ENCODE assay signal across 1 cellular context in the genomic region with DNA sequence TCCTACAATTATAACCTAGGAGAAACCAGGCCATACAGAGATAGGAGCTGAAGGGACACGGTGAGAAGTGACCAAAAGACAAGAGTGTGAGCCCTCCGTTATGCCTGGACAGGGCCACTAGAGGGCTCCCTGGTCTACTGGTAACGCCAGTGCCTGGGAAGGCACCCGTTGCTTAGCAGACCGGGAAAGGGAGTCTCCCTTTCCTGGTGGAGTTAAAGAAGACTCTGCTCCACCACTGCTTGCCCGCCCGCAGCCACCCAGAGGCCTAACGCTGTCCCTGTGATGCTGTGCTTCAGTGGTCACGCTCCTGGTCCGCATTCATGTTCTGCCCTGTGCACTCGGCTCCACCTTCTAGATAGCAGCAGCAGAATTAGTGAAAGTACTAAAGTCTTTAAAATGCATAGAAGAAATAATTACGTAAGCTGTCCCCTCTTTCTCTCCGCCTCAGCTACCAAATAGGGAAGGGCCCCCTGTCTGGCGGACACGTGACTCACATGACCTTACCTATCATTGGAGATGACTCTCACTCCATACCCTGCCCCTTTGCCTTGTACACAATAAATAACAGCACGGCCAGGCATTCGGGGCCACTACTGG.
TF ChIP-seq lines count a peak whose summit lies in the region.

No MANE protein-coding gene starts in this region.

TF ChIP-seq in HepG2, 621 proteins besides CTCF, POLR2A, EP300 and RAD21 (continued from another document and continues in another):
- TF ChIP-seq, protein P1, sequence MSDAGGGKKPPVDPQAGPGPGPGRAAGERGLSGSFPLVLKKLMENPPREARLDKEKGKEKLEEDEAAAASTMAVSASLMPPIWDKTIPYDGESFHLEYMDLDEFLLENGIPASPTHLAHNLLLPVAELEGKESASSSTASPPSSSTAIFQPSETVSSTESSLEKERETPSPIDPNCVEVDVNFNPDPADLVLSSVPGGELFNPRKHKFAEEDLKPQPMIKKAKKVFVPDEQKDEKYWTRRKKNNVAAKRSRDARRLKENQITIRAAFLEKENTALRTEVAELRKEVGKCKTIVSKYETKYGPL (CRISPR knock-in tag; IDR thresholded peaks at IDR 0.05), result no peak
- TF ChIP-seq, protein P2, sequence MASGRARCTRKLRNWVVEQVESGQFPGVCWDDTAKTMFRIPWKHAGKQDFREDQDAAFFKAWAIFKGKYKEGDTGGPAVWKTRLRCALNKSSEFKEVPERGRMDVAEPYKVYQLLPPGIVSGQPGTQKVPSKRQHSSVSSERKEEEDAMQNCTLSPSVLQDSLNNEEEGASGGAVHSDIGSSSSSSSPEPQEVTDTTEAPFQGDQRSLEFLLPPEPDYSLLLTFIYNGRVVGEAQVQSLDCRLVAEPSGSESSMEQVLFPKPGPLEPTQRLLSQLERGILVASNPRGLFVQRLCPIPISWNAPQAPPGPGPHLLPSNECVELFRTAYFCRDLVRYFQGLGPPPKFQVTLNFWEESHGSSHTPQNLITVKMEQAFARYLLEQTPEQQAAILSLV (CRISPR knock-in tag; IDR thresholded peaks at IDR 0.05; ENCODE audit: borderline replicate concordance), result no peak
- TF ChIP-seq HES4 (CRISPR knock-in tag; IDR thresholded peaks at IDR 0.05; ENCODE audit: borderline replicate concordance) (no peak), FOSL1 (CRISPR knock-in tag; IDR thresholded peaks at IDR 0.05; ENCODE audit: borderline replicate concordance) (no peak), TCF7L2 (IDR thresholded peaks at IDR 0.05; ENCODE audit: low read depth, low read length) (no peak), ZNF441 (CRISPR knock-in tag; IDR thresholded peaks at IDR 0.05; ENCODE audit: borderline replicate concordance) (peak; percentile 73), SCMH1 (CRISPR knock-in tag; IDR thresholded peaks at IDR 0.05; ENCODE audit: borderline replicate concordance) (no peak), GATAD2A (CRISPR knock-in tag; IDR thresholded peaks at IDR 0.05) (0 out of 2 replicates have a peak, but pooled peaks have one; percentile 43), SP5 (CRISPR knock-in tag; IDR thresholded peaks at IDR 0.05; ENCODE audit: borderline replicate concordance, low read depth) (no peak), JUND (CRISPR knock-in tag; IDR thresholded peaks at IDR 0.05) (no peak), ZNF547 (CRISPR knock-in tag; IDR thresholded peaks at IDR 0.05) (no peak), SETDB1 (CRISPR knock-in tag; IDR thresholded peaks at IDR 0.05; ENCODE audit: borderline replicate concordance) (no peak), BHLHE40 (IDR thresholded peaks at IDR 0.05; ENCODE audit: low read length) (no peak), ZNF24 (IDR thresholded peaks at IDR 0.05) (no peak), HNRNPH1 (optimal IDR thresholded peaks at IDR 0.05; ENCODE audit: low read depth, low read length) (no peak), SIN3B (IDR thresholded peaks at IDR 0.05; ENCODE audit: low read length) (no peak), KMT2B (CRISPR knock-in tag; IDR thresholded peaks at IDR 0.05) (no peak), ZNF792 (CRISPR knock-in tag; IDR thresholded peaks at IDR 0.05) (peak; percentile 32; the same call in 1 of the 2 replicates), KDM5B (CRISPR knock-in tag; IDR thresholded peaks at IDR 0.05; ENCODE audit: borderline replicate concordance) (no peak), SMAD9 (CRISPR knock-in tag; IDR thresholded peaks at IDR 0.05) (no peak), ZNF292 (CRISPR knock-in tag; IDR thresholded peaks at IDR 0.05; ENCODE audit: borderline replicate concordance, low read depth) (0 out of 2 replicates have a peak, but pooled peaks have one; percentile 27), ZNF790 (CRISPR knock-in tag; IDR thresholded peaks at IDR 0.05; ENCODE audit: borderline replicate concordance) (no peak), ZBTB1 (CRISPR knock-in tag; IDR thresholded peaks at IDR 0.05; ENCODE audit: borderline replicate concordance) (no peak), SMARCC2 (IDR thresholded peaks at IDR 0.05) (no peak), PCBP1 (IDR thresholded peaks at IDR 0.05; ENCODE audit: borderline replicate concordance, low read depth, low read length) (no peak), NKX3-1 (CRISPR knock-in tag; IDR thresholded peaks at IDR 0.05) (no peak), MIER2 (CRISPR knock-in tag; IDR thresholded peaks at IDR 0.05) (no peak), DMAP1 (CRISPR knock-in tag; IDR thresholded peaks at IDR 0.05) (no peak), ZNF235 (CRISPR knock-in tag; IDR thresholded peaks at IDR 0.05; ENCODE audit: borderline replicate concordance) (no peak), RBM22 (optimal IDR thresholded peaks at IDR 0.05; ENCODE audit: low read length) (no peak), NFE2 (CRISPR knock-in tag; IDR thresholded peaks at IDR 0.05) (no peak), ZNF20 (CRISPR knock-in tag; IDR thresholded peaks at IDR 0.05) (no peak), PHF5A (CRISPR knock-in tag; IDR thresholded peaks at IDR 0.05; ENCODE audit: low read depth, unreplicated experiment) (no peak), ZEB1 (IDR thresholded peaks at IDR 0.05; ENCODE audit: insufficient replicate concordance, low read depth) (no peak), ZBTB38 (CRISPR knock-in tag; IDR thresholded peaks at IDR 0.05) (no peak), ZFP36L1 (CRISPR knock-in tag; IDR thresholded peaks at IDR 0.05) (no peak), HMG20A (CRISPR knock-in tag; IDR thresholded peaks at IDR 0.05; ENCODE audit: borderline replicate concordance) (peak; percentile 31; the same call in 1 of the 2 replicates), ZNF652 (CRISPR knock-in tag; IDR thresholded peaks at IDR 0.05; ENCODE audit: borderline replicate concordance, low read depth) (peak; percentile 12; the same call in 1 of the 2 replicates), ZKSCAN5 (CRISPR knock-in tag; IDR thresholded peaks at IDR 0.05) (no peak), ZBTB20 (CRISPR knock-in tag; IDR thresholded peaks at IDR 0.05; ENCODE audit: borderline replicate concordance, low read depth) (no peak), MIER3 (CRISPR knock-in tag; IDR thresholded peaks at IDR 0.05; ENCODE audit: borderline replicate concordance) (peak; percentile 37; the same call in 1 of the 2 replicates), ZNF354B (CRISPR knock-in tag; IDR thresholded peaks at IDR 0.05) (no peak), ZNF749 (CRISPR knock-in tag; IDR thresholded peaks at IDR 0.05; ENCODE audit: borderline replicate concordance) (no peak), ZNF550 (CRISPR knock-in tag; IDR thresholded peaks at IDR 0.05; ENCODE audit: borderline replicate concordance) (no peak), BORCS8-MEF2B (CRISPR knock-in tag; IDR thresholded peaks at IDR 0.05) (no peak), ZSCAN9 (CRISPR knock-in tag; IDR thresholded peaks at IDR 0.05; ENCODE audit: borderline replicate concordance) (0 out of 2 replicates have a peak, but pooled peaks have one; percentile 43), CC2D1A (CRISPR knock-in tag; IDR thresholded peaks at IDR 0.05) (no peak), MTF2 (CRISPR knock-in tag; IDR thresholded peaks at IDR 0.05; ENCODE audit: borderline replicate concordance) (no peak), CBFB (CRISPR knock-in tag; IDR thresholded peaks at IDR 0.05) (no peak), TEAD2 (CRISPR knock-in tag; IDR thresholded peaks at IDR 0.05) (no peak), CREB1 (IDR thresholded peaks at IDR 0.05) (no peak), CREB1 (CRISPR knock-in tag; IDR thresholded peaks at IDR 0.05) (no peak)
- TF ChIP-seq, protein P3, sequence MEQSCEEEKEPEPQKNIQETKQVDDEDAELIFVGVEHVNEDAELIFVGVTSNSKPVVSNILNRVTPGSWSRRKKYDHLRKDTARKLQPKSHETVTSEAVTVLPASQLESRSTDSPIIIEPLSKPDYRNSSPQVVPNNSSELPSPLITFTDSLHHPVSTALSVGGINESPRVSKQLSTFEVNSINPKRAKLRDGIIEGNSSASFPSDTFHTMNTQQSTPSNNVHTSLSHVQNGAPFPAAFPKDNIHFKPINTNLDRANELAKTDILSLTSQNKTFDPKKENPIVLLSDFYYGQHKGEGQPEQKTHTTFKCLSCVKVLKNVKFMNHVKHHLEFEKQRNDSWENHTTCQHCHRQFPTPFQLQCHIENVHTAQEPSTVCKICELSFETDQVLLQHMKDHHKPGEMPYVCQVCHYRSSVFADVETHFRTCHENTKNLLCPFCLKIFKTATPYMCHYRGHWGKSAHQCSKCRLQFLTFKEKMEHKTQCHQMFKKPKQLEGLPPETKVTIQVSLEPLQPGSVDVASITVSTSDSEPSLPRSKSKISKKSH (CRISPR knock-in tag; IDR thresholded peaks at IDR 0.05; ENCODE audit: borderline replicate concordance), result no peak
- TF ChIP-seq, protein P4, sequence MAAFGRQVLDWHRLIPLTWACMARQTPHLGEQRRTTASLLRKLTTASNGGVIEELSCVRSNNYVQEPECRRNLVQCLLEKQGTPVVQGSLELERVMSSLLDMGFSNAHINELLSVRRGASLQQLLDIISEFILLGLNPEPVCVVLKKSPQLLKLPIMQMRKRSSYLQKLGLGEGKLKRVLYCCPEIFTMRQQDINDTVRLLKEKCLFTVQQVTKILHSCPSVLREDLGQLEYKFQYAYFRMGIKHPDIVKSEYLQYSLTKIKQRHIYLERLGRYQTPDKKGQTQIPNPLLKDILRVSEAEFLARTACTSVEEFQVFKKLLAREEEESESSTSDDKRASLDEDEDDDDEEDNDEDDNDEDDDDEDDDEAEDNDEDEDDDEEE (CRISPR knock-in tag; IDR thresholded peaks at IDR 0.05), result no peak
- TF ChIP-seq, protein P5, sequence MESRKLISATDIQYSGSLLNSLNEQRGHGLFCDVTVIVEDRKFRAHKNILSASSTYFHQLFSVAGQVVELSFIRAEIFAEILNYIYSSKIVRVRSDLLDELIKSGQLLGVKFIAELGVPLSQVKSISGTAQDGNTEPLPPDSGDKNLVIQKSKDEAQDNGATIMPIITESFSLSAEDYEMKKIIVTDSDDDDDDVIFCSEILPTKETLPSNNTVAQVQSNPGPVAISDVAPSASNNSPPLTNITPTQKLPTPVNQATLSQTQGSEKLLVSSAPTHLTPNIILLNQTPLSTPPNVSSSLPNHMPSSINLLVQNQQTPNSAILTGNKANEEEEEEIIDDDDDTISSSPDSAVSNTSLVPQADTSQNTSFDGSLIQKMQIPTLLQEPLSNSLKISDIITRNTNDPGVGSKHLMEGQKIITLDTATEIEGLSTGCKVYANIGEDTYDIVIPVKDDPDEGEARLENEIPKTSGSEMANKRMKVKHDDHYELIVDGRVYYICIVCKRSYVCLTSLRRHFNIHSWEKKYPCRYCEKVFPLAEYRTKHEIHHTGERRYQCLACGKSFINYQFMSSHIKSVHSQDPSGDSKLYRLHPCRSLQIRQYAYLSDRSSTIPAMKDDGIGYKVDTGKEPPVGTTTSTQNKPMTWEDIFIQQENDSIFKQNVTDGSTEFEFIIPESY (CRISPR knock-in tag; IDR thresholded peaks at IDR 0.05), result no peak
- TF ChIP-seq, protein P6, sequence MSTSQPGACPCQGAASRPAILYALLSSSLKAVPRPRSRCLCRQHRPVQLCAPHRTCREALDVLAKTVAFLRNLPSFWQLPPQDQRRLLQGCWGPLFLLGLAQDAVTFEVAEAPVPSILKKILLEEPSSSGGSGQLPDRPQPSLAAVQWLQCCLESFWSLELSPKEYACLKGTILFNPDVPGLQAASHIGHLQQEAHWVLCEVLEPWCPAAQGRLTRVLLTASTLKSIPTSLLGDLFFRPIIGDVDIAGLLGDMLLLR (CRISPR knock-in tag; IDR thresholded peaks at IDR 0.05), result no peak
- TF ChIP-seq, protein P7, sequence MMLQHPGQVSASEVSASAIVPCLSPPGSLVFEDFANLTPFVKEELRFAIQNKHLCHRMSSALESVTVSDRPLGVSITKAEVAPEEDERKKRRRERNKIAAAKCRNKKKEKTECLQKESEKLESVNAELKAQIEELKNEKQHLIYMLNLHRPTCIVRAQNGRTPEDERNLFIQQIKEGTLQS (CRISPR knock-in tag; IDR thresholded peaks at IDR 0.05), result no peak
- TF ChIP-seq, protein P8, sequence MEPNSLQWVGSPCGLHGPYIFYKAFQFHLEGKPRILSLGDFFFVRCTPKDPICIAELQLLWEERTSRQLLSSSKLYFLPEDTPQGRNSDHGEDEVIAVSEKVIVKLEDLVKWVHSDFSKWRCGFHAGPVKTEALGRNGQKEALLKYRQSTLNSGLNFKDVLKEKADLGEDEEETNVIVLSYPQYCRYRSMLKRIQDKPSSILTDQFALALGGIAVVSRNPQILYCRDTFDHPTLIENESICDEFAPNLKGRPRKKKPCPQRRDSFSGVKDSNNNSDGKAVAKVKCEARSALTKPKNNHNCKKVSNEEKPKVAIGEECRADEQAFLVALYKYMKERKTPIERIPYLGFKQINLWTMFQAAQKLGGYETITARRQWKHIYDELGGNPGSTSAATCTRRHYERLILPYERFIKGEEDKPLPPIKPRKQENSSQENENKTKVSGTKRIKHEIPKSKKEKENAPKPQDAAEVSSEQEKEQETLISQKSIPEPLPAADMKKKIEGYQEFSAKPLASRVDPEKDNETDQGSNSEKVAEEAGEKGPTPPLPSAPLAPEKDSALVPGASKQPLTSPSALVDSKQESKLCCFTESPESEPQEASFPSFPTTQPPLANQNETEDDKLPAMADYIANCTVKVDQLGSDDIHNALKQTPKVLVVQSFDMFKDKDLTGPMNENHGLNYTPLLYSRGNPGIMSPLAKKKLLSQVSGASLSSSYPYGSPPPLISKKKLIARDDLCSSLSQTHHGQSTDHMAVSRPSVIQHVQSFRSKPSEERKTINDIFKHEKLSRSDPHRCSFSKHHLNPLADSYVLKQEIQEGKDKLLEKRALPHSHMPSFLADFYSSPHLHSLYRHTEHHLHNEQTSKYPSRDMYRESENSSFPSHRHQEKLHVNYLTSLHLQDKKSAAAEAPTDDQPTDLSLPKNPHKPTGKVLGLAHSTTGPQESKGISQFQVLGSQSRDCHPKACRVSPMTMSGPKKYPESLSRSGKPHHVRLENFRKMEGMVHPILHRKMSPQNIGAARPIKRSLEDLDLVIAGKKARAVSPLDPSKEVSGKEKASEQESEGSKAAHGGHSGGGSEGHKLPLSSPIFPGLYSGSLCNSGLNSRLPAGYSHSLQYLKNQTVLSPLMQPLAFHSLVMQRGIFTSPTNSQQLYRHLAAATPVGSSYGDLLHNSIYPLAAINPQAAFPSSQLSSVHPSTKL (CRISPR knock-in tag; IDR thresholded peaks at IDR 0.05), result no peak
- TF ChIP-seq, protein P9, sequence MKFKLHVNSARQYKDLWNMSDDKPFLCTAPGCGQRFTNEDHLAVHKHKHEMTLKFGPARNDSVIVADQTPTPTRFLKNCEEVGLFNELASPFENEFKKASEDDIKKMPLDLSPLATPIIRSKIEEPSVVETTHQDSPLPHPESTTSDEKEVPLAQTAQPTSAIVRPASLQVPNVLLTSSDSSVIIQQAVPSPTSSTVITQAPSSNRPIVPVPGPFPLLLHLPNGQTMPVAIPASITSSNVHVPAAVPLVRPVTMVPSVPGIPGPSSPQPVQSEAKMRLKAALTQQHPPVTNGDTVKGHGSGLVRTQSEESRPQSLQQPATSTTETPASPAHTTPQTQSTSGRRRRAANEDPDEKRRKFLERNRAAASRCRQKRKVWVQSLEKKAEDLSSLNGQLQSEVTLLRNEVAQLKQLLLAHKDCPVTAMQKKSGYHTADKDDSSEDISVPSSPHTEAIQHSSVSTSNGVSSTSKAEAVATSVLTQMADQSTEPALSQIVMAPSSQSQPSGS (CRISPR knock-in tag; IDR thresholded peaks at IDR 0.05), result peak; percentile 43; the same call in 1 of the 2 replicates
- TF ChIP-seq, protein P10, sequence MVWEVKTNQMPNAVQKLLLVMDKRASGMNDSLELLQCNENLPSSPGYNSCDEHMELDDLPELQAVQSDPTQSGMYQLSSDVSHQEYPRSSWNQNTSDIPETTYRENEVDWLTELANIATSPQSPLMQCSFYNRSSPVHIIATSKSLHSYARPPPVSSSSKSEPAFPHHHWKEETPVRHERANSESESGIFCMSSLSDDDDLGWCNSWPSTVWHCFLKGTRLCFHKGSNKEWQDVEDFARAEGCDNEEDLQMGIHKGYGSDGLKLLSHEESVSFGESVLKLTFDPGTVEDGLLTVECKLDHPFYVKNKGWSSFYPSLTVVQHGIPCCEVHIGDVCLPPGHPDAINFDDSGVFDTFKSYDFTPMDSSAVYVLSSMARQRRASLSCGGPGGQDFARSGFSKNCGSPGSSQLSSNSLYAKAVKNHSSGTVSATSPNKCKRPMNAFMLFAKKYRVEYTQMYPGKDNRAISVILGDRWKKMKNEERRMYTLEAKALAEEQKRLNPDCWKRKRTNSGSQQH (CRISPR knock-in tag; IDR thresholded peaks at IDR 0.05; ENCODE audit: low read depth), result no peak
